ENCODE assay signal across 1 cellular context in the genomic region with DNA sequence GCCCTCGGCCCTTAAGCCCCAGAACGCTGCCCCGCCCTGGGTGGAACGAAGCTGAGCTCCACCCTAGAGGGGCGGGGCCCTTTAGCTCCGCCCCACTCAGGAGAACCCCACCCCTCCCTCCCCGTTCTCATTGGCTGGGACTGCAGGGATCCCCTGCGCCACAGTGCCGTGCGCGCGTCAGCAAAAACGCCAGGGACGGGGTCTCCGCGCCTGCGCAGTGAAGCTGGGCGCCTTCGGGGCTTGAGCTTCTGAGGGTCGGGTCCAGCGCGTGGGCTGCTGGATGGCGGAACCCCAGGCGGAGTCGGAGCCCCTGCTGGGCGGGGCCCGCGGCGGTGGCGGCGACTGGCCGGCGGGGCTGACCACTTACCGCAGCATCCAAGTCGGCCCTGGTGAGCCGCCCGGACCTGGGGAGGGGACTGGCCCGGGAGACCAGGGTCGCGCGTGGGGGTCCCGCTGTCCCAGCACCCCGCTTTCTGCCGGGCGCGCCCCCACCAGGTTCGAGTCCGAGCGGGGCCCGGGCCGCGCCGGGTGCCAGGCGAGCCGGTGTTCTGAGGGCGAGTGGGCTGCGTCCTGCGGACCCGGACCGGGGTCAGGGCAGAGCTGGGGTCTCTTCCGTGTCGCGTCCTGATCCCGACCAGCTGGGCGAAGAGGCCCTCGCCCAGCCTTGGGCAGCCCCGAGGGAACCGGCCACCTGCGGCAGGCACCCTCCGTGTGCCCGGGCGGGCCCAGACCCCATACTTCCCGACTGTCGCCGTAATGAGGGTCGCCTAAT.
TF ChIP-seq lines count a peak whose summit lies in the region.

A gene (plus strand): TSS at position 215 of the 772 bp plus-strand sequence. CDS start 66 bp downstream, at position 281.

TF ChIP-seq in WTC11, 78 proteins besides CTCF, POLR2A, EP300 and RAD21 (continued from another document and continues in another):
- TF ChIP-seq, protein P1, sequence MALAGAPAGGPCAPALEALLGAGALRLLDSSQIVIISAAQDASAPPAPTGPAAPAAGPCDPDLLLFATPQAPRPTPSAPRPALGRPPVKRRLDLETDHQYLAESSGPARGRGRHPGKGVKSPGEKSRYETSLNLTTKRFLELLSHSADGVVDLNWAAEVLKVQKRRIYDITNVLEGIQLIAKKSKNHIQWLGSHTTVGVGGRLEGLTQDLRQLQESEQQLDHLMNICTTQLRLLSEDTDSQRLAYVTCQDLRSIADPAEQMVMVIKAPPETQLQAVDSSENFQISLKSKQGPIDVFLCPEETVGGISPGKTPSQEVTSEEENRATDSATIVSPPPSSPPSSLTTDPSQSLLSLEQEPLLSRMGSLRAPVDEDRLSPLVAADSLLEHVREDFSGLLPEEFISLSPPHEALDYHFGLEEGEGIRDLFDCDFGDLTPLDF (CRISPR knock-in tag; IDR thresholded peaks at IDR 0.05), result 0 out of 2 replicates have a peak, but pooled peaks have one; percentile 50
- TF ChIP-seq SMAD4 (CRISPR knock-in tag; IDR thresholded peaks at IDR 0.05), result no peak
- no peak for TF ChIP-seq JUN (CRISPR knock-in tag; IDR thresholded peaks at IDR 0.05)
- TF ChIP-seq SOX15 (CRISPR knock-in tag; IDR thresholded peaks at IDR 0.05), result no peak
- TF ChIP-seq, protein P2, sequence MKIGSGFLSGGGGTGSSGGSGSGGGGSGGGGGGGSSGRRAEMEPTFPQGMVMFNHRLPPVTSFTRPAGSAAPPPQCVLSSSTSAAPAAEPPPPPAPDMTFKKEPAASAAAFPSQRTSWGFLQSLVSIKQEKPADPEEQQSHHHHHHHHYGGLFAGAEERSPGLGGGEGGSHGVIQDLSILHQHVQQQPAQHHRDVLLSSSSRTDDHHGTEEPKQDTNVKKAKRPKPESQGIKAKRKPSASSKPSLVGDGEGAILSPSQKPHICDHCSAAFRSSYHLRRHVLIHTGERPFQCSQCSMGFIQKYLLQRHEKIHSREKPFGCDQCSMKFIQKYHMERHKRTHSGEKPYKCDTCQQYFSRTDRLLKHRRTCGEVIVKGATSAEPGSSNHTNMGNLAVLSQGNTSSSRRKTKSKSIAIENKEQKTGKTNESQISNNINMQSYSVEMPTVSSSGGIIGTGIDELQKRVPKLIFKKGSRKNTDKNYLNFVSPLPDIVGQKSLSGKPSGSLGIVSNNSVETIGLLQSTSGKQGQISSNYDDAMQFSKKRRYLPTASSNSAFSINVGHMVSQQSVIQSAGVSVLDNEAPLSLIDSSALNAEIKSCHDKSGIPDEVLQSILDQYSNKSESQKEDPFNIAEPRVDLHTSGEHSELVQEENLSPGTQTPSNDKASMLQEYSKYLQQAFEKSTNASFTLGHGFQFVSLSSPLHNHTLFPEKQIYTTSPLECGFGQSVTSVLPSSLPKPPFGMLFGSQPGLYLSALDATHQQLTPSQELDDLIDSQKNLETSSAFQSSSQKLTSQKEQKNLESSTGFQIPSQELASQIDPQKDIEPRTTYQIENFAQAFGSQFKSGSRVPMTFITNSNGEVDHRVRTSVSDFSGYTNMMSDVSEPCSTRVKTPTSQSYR (CRISPR knock-in tag; IDR thresholded peaks at IDR 0.05), result no peak
- no peak for TF ChIP-seq TP53 (CRISPR knock-in tag; IDR thresholded peaks at IDR 0.05)
- no peak for TF ChIP-seq ZNF671 (CRISPR knock-in tag; IDR thresholded peaks at IDR 0.05)
- TF ChIP-seq, protein P3, sequence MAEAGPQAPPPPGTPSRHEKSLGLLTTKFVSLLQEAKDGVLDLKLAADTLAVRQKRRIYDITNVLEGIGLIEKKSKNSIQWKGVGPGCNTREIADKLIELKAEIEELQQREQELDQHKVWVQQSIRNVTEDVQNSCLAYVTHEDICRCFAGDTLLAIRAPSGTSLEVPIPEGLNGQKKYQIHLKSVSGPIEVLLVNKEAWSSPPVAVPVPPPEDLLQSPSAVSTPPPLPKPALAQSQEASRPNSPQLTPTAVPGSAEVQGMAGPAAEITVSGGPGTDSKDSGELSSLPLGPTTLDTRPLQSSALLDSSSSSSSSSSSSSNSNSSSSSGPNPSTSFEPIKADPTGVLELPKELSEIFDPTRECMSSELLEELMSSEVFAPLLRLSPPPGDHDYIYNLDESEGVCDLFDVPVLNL (CRISPR knock-in tag; IDR thresholded peaks at IDR 0.05; ENCODE audit: borderline replicate concordance, low read depth), result 0 out of 2 replicates have a peak, but pooled peaks have one; percentile 27
- TF ChIP-seq, protein P4, sequence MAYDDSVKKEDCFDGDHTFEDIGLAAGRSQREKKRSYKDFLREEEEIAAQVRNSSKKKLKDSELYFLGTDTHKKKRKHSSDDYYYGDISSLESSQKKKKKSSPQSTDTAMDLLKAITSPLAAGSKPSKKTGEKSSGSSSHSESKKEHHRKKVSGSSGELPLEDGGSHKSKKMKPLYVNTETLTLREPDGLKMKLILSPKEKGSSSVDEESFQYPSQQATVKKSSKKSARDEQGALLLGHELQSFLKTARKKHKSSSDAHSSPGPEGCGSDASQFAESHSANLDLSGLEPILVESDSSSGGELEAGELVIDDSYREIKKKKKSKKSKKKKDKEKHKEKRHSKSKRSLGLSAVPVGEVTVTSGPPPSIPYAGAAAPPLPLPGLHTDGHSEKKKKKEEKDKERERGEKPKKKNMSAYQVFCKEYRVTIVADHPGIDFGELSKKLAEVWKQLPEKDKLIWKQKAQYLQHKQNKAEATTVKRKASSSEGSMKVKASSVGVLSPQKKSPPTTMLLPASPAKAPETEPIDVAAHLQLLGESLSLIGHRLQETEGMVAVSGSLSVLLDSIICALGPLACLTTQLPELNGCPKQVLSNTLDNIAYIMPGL (CRISPR knock-in tag; IDR thresholded peaks at IDR 0.05), result peak; percentile 74; the same call in 1 of the 2 replicates
- TF ChIP-seq, protein P5, sequence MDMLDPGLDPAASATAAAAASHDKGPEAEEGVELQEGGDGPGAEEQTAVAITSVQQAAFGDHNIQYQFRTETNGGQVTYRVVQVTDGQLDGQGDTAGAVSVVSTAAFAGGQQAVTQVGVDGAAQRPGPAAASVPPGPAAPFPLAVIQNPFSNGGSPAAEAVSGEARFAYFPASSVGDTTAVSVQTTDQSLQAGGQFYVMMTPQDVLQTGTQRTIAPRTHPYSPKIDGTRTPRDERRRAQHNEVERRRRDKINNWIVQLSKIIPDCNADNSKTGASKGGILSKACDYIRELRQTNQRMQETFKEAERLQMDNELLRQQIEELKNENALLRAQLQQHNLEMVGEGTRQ (CRISPR knock-in tag; IDR thresholded peaks at IDR 0.05), result no peak
- no peak for TF ChIP-seq ZNF396 (CRISPR knock-in tag; IDR thresholded peaks at IDR 0.05; ENCODE audit: borderline replicate concordance)
- TF ChIP-seq MYBL2 (CRISPR knock-in tag; IDR thresholded peaks at IDR 0.05), result no peak
- 0 out of 2 replicates have a peak, but pooled peaks have one; percentile 14 for TF ChIP-seq ZNF416 (CRISPR knock-in tag; IDR thresholded peaks at IDR 0.05)
- peak; percentile 66 for TF ChIP-seq NFYB (CRISPR knock-in tag; conservative IDR thresholded peaks at IDR 0.05; ENCODE audit: low read depth)
- TF ChIP-seq, protein P6, sequence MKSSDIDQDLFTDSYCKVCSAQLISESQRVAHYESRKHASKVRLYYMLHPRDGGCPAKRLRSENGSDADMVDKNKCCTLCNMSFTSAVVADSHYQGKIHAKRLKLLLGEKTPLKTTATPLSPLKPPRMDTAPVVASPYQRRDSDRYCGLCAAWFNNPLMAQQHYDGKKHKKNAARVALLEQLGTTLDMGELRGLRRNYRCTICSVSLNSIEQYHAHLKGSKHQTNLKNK (CRISPR knock-in tag; IDR thresholded peaks at IDR 0.05), result no peak
- TF ChIP-seq, protein P7, sequence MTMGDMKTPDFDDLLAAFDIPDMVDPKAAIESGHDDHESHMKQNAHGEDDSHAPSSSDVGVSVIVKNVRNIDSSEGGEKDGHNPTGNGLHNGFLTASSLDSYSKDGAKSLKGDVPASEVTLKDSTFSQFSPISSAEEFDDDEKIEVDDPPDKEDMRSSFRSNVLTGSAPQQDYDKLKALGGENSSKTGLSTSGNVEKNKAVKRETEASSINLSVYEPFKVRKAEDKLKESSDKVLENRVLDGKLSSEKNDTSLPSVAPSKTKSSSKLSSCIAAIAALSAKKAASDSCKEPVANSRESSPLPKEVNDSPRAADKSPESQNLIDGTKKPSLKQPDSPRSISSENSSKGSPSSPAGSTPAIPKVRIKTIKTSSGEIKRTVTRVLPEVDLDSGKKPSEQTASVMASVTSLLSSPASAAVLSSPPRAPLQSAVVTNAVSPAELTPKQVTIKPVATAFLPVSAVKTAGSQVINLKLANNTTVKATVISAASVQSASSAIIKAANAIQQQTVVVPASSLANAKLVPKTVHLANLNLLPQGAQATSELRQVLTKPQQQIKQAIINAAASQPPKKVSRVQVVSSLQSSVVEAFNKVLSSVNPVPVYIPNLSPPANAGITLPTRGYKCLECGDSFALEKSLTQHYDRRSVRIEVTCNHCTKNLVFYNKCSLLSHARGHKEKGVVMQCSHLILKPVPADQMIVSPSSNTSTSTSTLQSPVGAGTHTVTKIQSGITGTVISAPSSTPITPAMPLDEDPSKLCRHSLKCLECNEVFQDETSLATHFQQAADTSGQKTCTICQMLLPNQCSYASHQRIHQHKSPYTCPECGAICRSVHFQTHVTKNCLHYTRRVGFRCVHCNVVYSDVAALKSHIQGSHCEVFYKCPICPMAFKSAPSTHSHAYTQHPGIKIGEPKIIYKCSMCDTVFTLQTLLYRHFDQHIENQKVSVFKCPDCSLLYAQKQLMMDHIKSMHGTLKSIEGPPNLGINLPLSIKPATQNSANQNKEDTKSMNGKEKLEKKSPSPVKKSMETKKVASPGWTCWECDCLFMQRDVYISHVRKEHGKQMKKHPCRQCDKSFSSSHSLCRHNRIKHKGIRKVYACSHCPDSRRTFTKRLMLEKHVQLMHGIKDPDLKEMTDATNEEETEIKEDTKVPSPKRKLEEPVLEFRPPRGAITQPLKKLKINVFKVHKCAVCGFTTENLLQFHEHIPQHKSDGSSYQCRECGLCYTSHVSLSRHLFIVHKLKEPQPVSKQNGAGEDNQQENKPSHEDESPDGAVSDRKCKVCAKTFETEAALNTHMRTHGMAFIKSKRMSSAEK (CRISPR knock-in tag; IDR thresholded peaks at IDR 0.05; ENCODE audit: borderline replicate concordance), result no peak
- TF ChIP-seq, protein P8, sequence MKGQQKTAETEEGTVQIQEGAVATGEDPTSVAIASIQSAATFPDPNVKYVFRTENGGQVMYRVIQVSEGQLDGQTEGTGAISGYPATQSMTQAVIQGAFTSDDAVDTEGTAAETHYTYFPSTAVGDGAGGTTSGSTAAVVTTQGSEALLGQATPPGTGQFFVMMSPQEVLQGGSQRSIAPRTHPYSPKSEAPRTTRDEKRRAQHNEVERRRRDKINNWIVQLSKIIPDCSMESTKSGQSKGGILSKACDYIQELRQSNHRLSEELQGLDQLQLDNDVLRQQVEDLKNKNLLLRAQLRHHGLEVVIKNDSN (CRISPR knock-in tag; IDR thresholded peaks at IDR 0.05), result no peak
- no peak for TF ChIP-seq HMGA2 (CRISPR knock-in tag; IDR thresholded peaks at IDR 0.05)
- TF ChIP-seq, protein P9, sequence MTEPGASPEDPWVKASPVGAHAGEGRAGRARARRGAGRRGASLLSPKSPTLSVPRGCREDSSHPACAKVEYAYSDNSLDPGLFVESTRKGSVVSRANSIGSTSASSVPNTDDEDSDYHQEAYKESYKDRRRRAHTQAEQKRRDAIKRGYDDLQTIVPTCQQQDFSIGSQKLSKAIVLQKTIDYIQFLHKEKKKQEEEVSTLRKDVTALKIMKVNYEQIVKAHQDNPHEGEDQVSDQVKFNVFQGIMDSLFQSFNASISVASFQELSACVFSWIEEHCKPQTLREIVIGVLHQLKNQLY (CRISPR knock-in tag; IDR thresholded peaks at IDR 0.05), result no peak
- TF ChIP-seq, protein P10, sequence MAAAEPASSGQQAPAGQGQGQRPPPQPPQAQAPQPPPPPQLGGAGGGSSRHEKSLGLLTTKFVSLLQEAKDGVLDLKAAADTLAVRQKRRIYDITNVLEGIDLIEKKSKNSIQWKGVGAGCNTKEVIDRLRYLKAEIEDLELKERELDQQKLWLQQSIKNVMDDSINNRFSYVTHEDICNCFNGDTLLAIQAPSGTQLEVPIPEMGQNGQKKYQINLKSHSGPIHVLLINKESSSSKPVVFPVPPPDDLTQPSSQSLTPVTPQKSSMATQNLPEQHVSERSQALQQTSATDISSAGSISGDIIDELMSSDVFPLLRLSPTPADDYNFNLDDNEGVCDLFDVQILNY (CRISPR knock-in tag; IDR thresholded peaks at IDR 0.05), result no peak
- TF ChIP-seq, protein P11, sequence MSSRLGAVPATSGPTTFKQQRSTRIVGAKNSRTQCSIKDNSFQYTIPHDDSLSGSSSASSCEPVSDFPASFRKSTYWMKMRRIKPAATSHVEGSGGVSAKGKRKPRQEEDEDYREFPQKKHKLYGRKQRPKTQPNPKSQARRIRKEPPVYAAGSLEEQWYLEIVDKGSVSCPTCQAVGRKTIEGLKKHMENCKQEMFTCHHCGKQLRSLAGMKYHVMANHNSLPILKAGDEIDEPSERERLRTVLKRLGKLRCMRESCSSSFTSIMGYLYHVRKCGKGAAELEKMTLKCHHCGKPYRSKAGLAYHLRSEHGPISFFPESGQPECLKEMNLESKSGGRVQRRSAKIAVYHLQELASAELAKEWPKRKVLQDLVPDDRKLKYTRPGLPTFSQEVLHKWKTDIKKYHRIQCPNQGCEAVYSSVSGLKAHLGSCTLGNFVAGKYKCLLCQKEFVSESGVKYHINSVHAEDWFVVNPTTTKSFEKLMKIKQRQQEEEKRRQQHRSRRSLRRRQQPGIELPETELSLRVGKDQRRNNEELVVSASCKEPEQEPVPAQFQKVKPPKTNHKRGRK (CRISPR knock-in tag; IDR thresholded peaks at IDR 0.05; ENCODE audit: borderline replicate concordance), result no peak
- no peak for TF ChIP-seq IRF2 (CRISPR knock-in tag; IDR thresholded peaks at IDR 0.05; ENCODE audit: borderline replicate concordance, low read depth)
- no peak for TF ChIP-seq NFATC4 (CRISPR knock-in tag; IDR thresholded peaks at IDR 0.05)
- TF ChIP-seq, protein P12, sequence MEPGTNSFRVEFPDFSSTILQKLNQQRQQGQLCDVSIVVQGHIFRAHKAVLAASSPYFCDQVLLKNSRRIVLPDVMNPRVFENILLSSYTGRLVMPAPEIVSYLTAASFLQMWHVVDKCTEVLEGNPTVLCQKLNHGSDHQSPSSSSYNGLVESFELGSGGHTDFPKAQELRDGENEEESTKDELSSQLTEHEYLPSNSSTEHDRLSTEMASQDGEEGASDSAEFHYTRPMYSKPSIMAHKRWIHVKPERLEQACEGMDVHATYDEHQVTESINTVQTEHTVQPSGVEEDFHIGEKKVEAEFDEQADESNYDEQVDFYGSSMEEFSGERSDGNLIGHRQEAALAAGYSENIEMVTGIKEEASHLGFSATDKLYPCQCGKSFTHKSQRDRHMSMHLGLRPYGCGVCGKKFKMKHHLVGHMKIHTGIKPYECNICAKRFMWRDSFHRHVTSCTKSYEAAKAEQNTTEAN (CRISPR knock-in tag; IDR thresholded peaks at IDR 0.05), result peak; percentile 57; the same call in 1 of the 2 replicates
- no peak for TF ChIP-seq CREB1 (CRISPR knock-in tag; IDR thresholded peaks at IDR 0.05)
- no peak for TF ChIP-seq ELF4 (CRISPR knock-in tag; IDR thresholded peaks at IDR 0.05; ENCODE audit: low read depth)
- no peak for TF ChIP-seq TEAD4 (CRISPR knock-in tag; IDR thresholded peaks at IDR 0.05)
- no peak for TF ChIP-seq GTF2I (CRISPR knock-in tag; conservative IDR thresholded peaks at IDR 0.05)
- TF ChIP-seq SP1 (CRISPR knock-in tag; conservative IDR thresholded peaks at IDR 0.05), result peak; percentile 79
- TF ChIP-seq GABPB1 (CRISPR knock-in tag; IDR thresholded peaks at IDR 0.05), result peak; percentile 12; the same call in 1 of the 2 replicates
- TF ChIP-seq CBFB (CRISPR knock-in tag; IDR thresholded peaks at IDR 0.05; ENCODE audit: low read depth), result no peak
